ENCODE assay signal across 1 cellular context in the genomic region with DNA sequence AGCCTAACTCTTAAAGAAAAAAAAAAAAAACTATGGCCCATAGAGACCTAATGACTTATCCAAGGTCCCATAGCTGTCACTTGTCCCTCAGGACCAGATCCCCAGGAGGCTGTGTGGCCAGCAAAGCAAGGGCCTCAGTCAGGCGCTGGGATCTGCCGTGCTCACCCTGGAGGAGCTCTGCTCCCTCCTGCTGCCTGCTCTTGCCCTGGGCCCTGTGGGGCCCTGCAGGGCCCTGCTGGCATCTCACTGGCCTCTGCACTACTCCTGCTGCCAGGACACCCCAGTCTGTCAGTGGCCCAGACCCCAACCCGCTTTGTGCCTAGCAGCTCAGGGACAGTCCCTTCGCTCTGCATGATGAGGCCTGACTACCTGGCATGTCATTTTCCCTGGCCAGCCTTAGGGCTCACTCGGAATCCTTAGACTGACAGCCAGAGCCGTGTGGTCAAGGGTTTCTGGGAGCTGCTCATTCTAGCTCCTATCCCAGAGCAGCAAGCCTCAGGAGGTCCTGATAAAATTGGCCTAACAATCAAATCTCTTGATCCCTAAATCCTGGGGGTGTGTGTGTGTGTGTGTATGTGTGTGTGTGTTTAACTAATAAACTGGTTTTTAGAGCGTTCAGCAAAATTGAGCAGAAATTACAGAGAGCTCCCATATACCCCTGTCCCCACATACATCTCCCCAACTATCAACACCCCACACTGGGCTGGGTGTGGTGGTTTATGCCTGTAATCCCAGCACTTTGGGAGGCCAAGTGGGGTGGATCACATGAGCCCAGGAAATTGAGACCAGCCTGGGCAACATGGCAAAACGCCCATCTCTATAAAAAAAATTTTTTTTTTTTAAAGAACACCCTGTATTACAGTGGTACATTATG.
TF ChIP-seq lines count a peak whose summit lies in the region.

No MANE protein-coding gene starts in this region.

TF ChIP-seq in GM23338, 12 proteins besides CTCF, POLR2A, EP300 and RAD21:
- no peak for TF ChIP-seq ZNF331 (CRISPR knock-in tag; IDR thresholded peaks at IDR 0.05; ENCODE audit: low read depth)
- no peak for TF ChIP-seq ZNF114 (CRISPR knock-in tag; IDR thresholded peaks at IDR 0.05)
